8 cellular contexts compared by ENCODE assay signal in genomic region chr1:89547563-89548485, GRCh38. TPM values are rescaled to one million over a fixed set of nuclear protein-coding genes. Genes with fewer than 3 reads are reported as not detected.
DNase-seq lines count a peak whose midpoint lies in the region; ATAC-seq lines count a peak whose summit lies in the region.

No MANE protein-coding gene starts in this region.

- peak; percentile 35 for DNase-seq in stimulated activated CD4-positive, alpha-beta T cell treated with anti-CD3 and anti-CD28 coated beads, Interleukin-1b, Interleukin-23, amount 100 ng/mL, for 48 hours
- no peak for DNase-seq in stimulated activated CD4-positive, alpha-beta T cell treated with anti-CD3 and anti-CD28 coated beads, Interleukin-2, amount 100 ng/mL, for 48 hours
- DNase-seq in RPMI7951 (ENCODE audit: low read depth) (peak; percentile 56), foreskin melanocyte (peak; percentile 27), epidermal melanocyte (ENCODE audit: insufficient read length, low spot score) (no peak), SKM-1 treated with dmso at 0.1 percent for 144 hours (lab: John Stamatoyannopoulos, UW; ENCODE audit: unreplicated experiment) (no peak)

- ATAC-seq in GM19035 (IDR thresholded peaks at IDR 0.05; ENCODE audit: unreplicated experiment) (no peak), HG03175 (IDR thresholded peaks at IDR 0.05; ENCODE audit: unreplicated experiment) (no peak)

RNA-seq across cellular contexts. Expression of gene LRRC8B, which starts 23.2 kb away (rescaled TPM):
- total RNA-seq in RPMI7951 (2014; rRNA removed; shearing (Covaris generic)) = 0.49 and 1.1 TPM in 2 replicates

Comparison
In these comparisons a context has a peak if more than half of its experiments do, and no peak if none do; other contexts are left out.
1. DNase-seq: peak in stimulated activated CD4-positive, alpha-beta T cell treated with anti-CD3 and anti-CD28 coated beads, Interleukin-1b, Interleukin-23, amount 100 ng/mL, for 48 hours (single experiment), RPMI7951 (single experiment) and foreskin melanocyte (single experiment); none in stimulated activated CD4-positive, alpha-beta T cell treated with anti-CD3 and anti-CD28 coated beads, Interleukin-2, amount 100 ng/mL, for 48 hours (0 of 2), epidermal melanocyte (single experiment) and SKM-1 treated with dmso at 0.1 percent for 144 hours (single experiment).